In genomic region chr2:20667531-20668401, GRCh38 we compare ENCODE assay signal across 8 cellular contexts. TPM values are rescaled to one million over a fixed set of nuclear protein-coding genes. Genes with fewer than 3 reads are reported as not detected.
DNase-seq lines count a peak whose midpoint lies in the region; ATAC-seq and TF ChIP-seq lines count a peak whose summit lies in the region.

No MANE protein-coding gene starts in this region.

- in situ Hi-C loops in IMR-90 (cut with MboI; ENCODE audit: low sequenced_read_pairs) = loop anchor here (25.0 kb wide), 1 partner anchor 1095 kb away; no protein-coding TSS in a partner anchor

- dilution Hi-C loops in IMR-90 (cut with HindIII; ENCODE audit: low sequenced_read_pairs, unreplicated experiment) = no loop called here

- DNase-seq in IMR-90 (no peak), foreskin fibroblast (peak in 1 of 2 donors; percentile 27), NCI-H510A treated with DMSO at 0.1 percent for 48 hours (lab: John Stamatoyannopoulos, UW) (no peak), NCI-H187 treated with DMSO at 0.1 percent for 48 hours (lab: John Stamatoyannopoulos, UW) (no peak), UCSD-AML1 (lab: John Stamatoyannopoulos, UW; ENCODE audit: unreplicated experiment) (no peak)

- H4K5ac ChIP-seq in IMR-90 (ENCODE audit: low read depth, low read length) = no peak overlapping the region

- H3K9me3 ChIP-seq in IMR-90 (ENCODE audit: control insufficient read depth, insufficient read depth, low read length) = peaks cover 12% of the 10 kb centered on the region; the same call in 1 of the 2 replicates

- H2AK9ac ChIP-seq in IMR-90 (replicated peaks; ENCODE audit: low read depth, low read length, poor library complexity) = peak overlapping the region; percentile 76

- no TSS peak for BruUV-seq in IMR-90 (replicated peaks; lab: Mats Ljungman, UMichigan)

- 10% methylated on average over 17 of the region's 39 CpGs; no CpG with 5 or more reads in 1 of the 2 experiments for WGBS in IMR-90 (ENCODE audit: extremely low coverage in 2 of 2, insufficient read length in 1 of 2), 2 experiments

- H3K56ac ChIP-seq in IMR-90 (ENCODE audit: extremely low read depth, insufficient read depth, low read length) = no peak overlapping the region

- H4K8ac ChIP-seq in IMR-90 (ENCODE audit: low read depth in 2 of 2, low read length in 2 of 2) = no peak overlapping the region

- no peak overlapping the region for H2BK15ac ChIP-seq in IMR-90 (ENCODE audit: low read depth, low read length)

- CTCF ChIA-PET in IMR-90 (lab: Yijun Ruan, JAX) = interaction anchor here (0.7 kb wide), 1 partner anchor 195 kb away, joined by 3 read pairs; no protein-coding TSS in a partner anchor

- ATAC-seq in IMR-90 (ENCODE audit: low read depth) (no peak; the same call in 1 of the 2 replicates), HG03108 (IDR thresholded peaks at IDR 0.05; ENCODE audit: unreplicated experiment) (no peak)

- H3K4me1 ChIP-seq in IMR-90 (ENCODE audit: control insufficient read depth, insufficient read depth, low read length) (peaks cover 3% of the 10 kb centered on the region; the same call in 1 of the 2 replicates), rectal smooth muscle tissue (ENCODE audit: control insufficient read depth, insufficient read depth, low read length) (no peaks in the 10 kb centered on the region)

- H3K79me1 ChIP-seq in IMR-90 (ENCODE audit: low read depth in 1 of 2, low read length in 2 of 2) = no peaks in the 10 kb centered on the region

- no peak overlapping the region for H3K23ac ChIP-seq in IMR-90 (ENCODE audit: low read depth, low read length)

- H2AK5ac ChIP-seq in IMR-90 (ENCODE audit: low read depth, low read length) = no peak overlapping the region

- TF ChIP-seq RAD21 in IMR-90 (IDR thresholded peaks at IDR 0.05; ENCODE audit: low read length) = no peak

- no peak overlapping the region for H3K14ac ChIP-seq in IMR-90 (replicated peaks; ENCODE audit: low read depth, low read length)

- H3K4me2 ChIP-seq in IMR-90 (ENCODE audit: low read depth, low read length) = peak overlapping the region; percentile 64

- POLR2A ChIA-PET in IMR-90 (lab: Charles Lee; ENCODE audit: unreplicated experiment) = no interaction called here

- no peak overlapping the region for H2BK20ac ChIP-seq in IMR-90 (ENCODE audit: low read depth, low read length)

- no peak overlapping the region for H2BK5ac ChIP-seq in IMR-90 (ENCODE audit: low read depth, low read length, poor library complexity, severe bottlenecking)

- H3K9me1 ChIP-seq in IMR-90 (ENCODE audit: insufficient read depth, low read length) = no peaks in the 10 kb centered on the region

- no peak overlapping the region for H4K91ac ChIP-seq in IMR-90 (ENCODE audit: insufficient read depth, low read depth, low read length)

- no peaks in the 10 kb centered on the region for H3K36me3 ChIP-seq in IMR-90 (ENCODE audit: control insufficient read depth, insufficient read depth, low read length)
- H3K36me3 ChIP-seq in rectal smooth muscle tissue (ENCODE audit: control insufficient read depth, insufficient read depth, low read length) = no peaks in the 10 kb centered on the region

- H2AFZ ChIP-seq in IMR-90 (replicated peaks; ENCODE audit: low read length, poor library complexity) = peak overlapping the region; percentile 75

- H3K4me3 ChIP-seq in GM12875 (ENCODE audit: low read depth, low read length) (peak overlapping the region; percentile 5), IMR-90 (ENCODE audit: insufficient read depth, low read depth, low read length) (peak overlapping the region; percentile 20; the same call in 1 of the 2 replicates), foreskin fibroblast (ENCODE audit: low read depth in 1 of 2, low read length in 2 of 2) (peak overlapping the region; percentile 23 to 53), rectal smooth muscle tissue (ENCODE audit: low read length) (peak overlapping the region; percentile 47)

- no peak overlapping the region for H3K18ac ChIP-seq in IMR-90 (ENCODE audit: low read depth, low read length)

- H3K27ac ChIP-seq in IMR-90 (ENCODE audit: insufficient read depth, low read length) (no peak overlapping the region), rectal smooth muscle tissue (ENCODE audit: low read depth, low read length) (no peak overlapping the region)

- TF ChIP-seq CTCF in GM12875 (IDR thresholded peaks at IDR 0.05; ENCODE audit: borderline replicate concordance, insufficient read depth, low read depth, low read length) (no peak), IMR-90 (conservative IDR thresholded peaks at IDR 0.05; ENCODE audit: low read depth, low read length) (no peak), foreskin fibroblast (IDR thresholded peaks at IDR 0.05; ENCODE audit: low read depth, low read length) (no peak)

- intact Hi-C loops in IMR-90 (cut with micrococcal nuclease) = no loop called here

- TF ChIP-seq POLR2A in IMR-90 (IDR thresholded peaks at IDR 0.05; ENCODE audit: low read depth, low read length) = no peak

- no peak overlapping the region for H3K4ac ChIP-seq in IMR-90 (ENCODE audit: low read depth, low read length)

- H4K20me1 ChIP-seq in IMR-90 (ENCODE audit: insufficient read depth, low read length) = peaks cover 16% of the 10 kb centered on the region

- H3K9ac ChIP-seq in IMR-90 (ENCODE audit: low read depth, low read length) = no peak overlapping the region
- H3K9ac ChIP-seq in rectal smooth muscle tissue (ENCODE audit: low read length) = no peak overlapping the region

- H3K27me3 ChIP-seq in IMR-90 (ENCODE audit: control insufficient read depth, insufficient read depth, low read length) (peaks cover 95% of the 10 kb centered on the region), rectal smooth muscle tissue (ENCODE audit: control insufficient read depth, insufficient read depth, low read length) (peaks cover 65% of the 10 kb centered on the region)

- no peak overlapping the region for H2BK120ac ChIP-seq in IMR-90 (ENCODE audit: low read depth, low read length)

TF ChIP-seq in IMR-90, 13 proteins besides CTCF, POLR2A, EP300 and RAD21:
- TF ChIP-seq CEBPB (IDR thresholded peaks at IDR 0.05; ENCODE audit: low read depth, low read length) = no peak
- TF ChIP-seq NFE2L2 (IDR thresholded peaks at IDR 0.05; ENCODE audit: low read depth, low read length) = no peak
- no peak for TF ChIP-seq MAFK (IDR thresholded peaks at IDR 0.05; ENCODE audit: low read depth, low read length)
- no peak for TF ChIP-seq MXI1 (IDR thresholded peaks at IDR 0.05; ENCODE audit: borderline replicate concordance, low read depth, low read length)
- no peak for TF ChIP-seq RCOR1 (IDR thresholded peaks at IDR 0.05; ENCODE audit: insufficient replicate concordance, low read length)
- TF ChIP-seq RFX5 (IDR thresholded peaks at IDR 0.05; ENCODE audit: low read depth, low read length) = no peak

RNA-seq across cellular contexts. Expression of gene GDF7, which starts 0.8 kb away (rescaled TPM):
- under 0.01 TPM in 2 replicates for total RNA-seq in IMR-90 (2012; rRNA removed)
- 0.02 TPM in 1 of 2 replicates, not detected in the other for polyA plus RNA-seq in IMR-90 (2012; rRNA removed)
- polyA plus RNA-seq in IMR-90 (2012; cell fraction: cytosol; rRNA removed) = under 0.01 and 0.01 TPM in 2 replicates
- polyA plus RNA-seq in IMR-90 (2012; cell fraction: nucleus; rRNA removed; ENCODE audit: low replicate concordance) = 0.03 and 0.10 TPM in 2 replicates

RNA-seq across cellular contexts. Expression of gene HS1BP3, which starts 16.9 kb away (rescaled TPM):
- 9.0 and 10.3 TPM in 2 replicates for total RNA-seq in IMR-90 (2012; rRNA removed)
- 13.6 and 14.8 TPM in 2 replicates for polyA plus RNA-seq in IMR-90 (2012; rRNA removed)
- polyA plus RNA-seq in IMR-90 (2012; cell fraction: cytosol; rRNA removed) = 12.6 and 13.7 TPM in 2 replicates
- polyA plus RNA-seq in IMR-90 (2012; cell fraction: nucleus; rRNA removed; ENCODE audit: low replicate concordance) = 34.4 and 38.9 TPM in 2 replicates
